12 cellular contexts compared by ENCODE assay signal in the genomic region with DNA sequence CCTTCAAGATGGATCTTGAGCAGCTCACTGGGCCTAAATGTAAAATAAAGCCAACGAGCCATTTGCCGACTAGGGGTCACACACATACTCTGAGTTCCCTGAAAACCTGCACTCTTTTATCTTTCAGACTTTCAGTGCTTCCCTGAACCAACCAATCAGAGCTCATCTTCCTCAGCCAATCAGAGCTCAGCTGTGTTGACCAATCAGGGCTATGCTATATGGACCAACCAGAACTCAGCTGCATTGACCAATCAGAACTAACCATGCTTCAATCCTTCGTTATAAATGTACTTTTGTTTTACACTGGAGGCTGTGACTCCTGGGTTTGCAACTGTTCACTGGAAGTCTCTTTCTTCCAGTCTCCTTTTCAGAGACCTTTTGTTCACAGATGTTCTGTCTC. TPM values are rescaled to one million over a fixed set of nuclear protein-coding genes. Genes with fewer than 3 reads are reported as not detected.
DNase-seq lines count a peak whose midpoint lies in the region; ATAC-seq and TF ChIP-seq lines count a peak whose summit lies in the region.
"Had no signal": no experiment of that assay in that cellular context is flagged by ENCODE, and none has a peak within 500 bp of the region (broad histone marks: within the 10 kb centered on the region; RNA-seq: fewer than 3 reads in every experiment).

No MANE protein-coding gene starts in this region.

- no peak overlapping the region for H3K4me3 Mint-ChIP-seq in naive B cell

- DNase-seq in NCI-H2171 treated with DMSO at 0.1 percent for 48 hours (lab: John Stamatoyannopoulos, UW), result peak; percentile 4
- no peak for DNase-seq in NCI-H2171 (lab: John Stamatoyannopoulos, UW)
- peak; percentile 23 for DNase-seq in NB4 (ENCODE audit: low read depth)
- peak; percentile 4 for DNase-seq in astrocyte of the spinal cord (ENCODE audit: low read depth, low spot score)
- no peak for DNase-seq in naive B cell
- DNase-seq in activated CD8-positive, alpha-beta memory T cell treated with anti-CD3 and anti-CD28 coated beads, Interleukin-2, amount 50 U/mL, for 4 hours, result no peak
- DNase-seq: NCI-H510A treated with DMSO at 0.1 percent for 48 hours, upper lobe of left lung had no signal

- peaks cover 0 to 4% (median 0%) of the 10 kb centered on the region in 7 donors for H3K9me3 Mint-ChIP-seq in naive B cell

- TF ChIP-seq POLR2A in NB4 (IDR thresholded peaks at IDR 0.05; ENCODE audit: extremely low read depth, insufficient read length), result no peak

- H3K27me3 Mint-ChIP-seq in naive B cell, result peaks cover 0 to 10% (median 0%) of the 10 kb centered on the region in 3 donors

- ATAC-seq in naive B cell (ENCODE audit: low read depth in 2 of 2), result peak; percentile 30 to 40
- no peak for ATAC-seq in GM19455 (IDR thresholded peaks at IDR 0.05; ENCODE audit: unreplicated experiment)
- no peak for ATAC-seq in HG02884 (IDR thresholded peaks at IDR 0.05; ENCODE audit: unreplicated experiment)

- TF ChIP-seq CTCF in NB4 (IDR thresholded peaks at IDR 0.05; ENCODE audit: low read depth, low read length) (no peak), astrocyte of the spinal cord (IDR thresholded peaks at IDR 0.05; ENCODE audit: low read depth, low read length) (no peak)

- H3K4me1 Mint-ChIP-seq in naive B cell, result peaks cover 23 to 30% (median 24%) of the 10 kb centered on the region in 3 donors

- no peak overlapping the region for H3K4me3 ChIP-seq in NB4 (ENCODE audit: low read depth, low read length)
- H3K4me3 ChIP-seq in astrocyte of the spinal cord (ENCODE audit: low read depth, low read length), result no peak overlapping the region
- H3K4me3 ChIP-seq: breast epithelium, lung, upper lobe of left lung had no signal

- no peaks in the 10 kb centered on the region for H3K36me3 Mint-ChIP-seq in naive B cell

- in situ Hi-C loops in astrocyte of the spinal cord (cut with HindIII; ENCODE audit: low sequenced_read_pairs), result no loop called here

- H3K27ac Mint-ChIP-seq in naive B cell, result peak overlapping the region in 1 of 6 donors; percentile 80

RNA-seq across cellular contexts. Expression of a gene that starts 19.3 kb away (rescaled TPM):
- 10 to 100 TPM; 11.1 to 14.7 (median 12.9) TPM for polyA plus RNA-seq in naive B cell (ENCODE audit: low read depth in 6 of 6)

RNA-seq across cellular contexts. Expression of a gene that starts 25.2 kb away (rescaled TPM):
- 10 to 100 TPM; 14.1 to 30.6 (median 23.5) TPM for polyA plus RNA-seq in naive B cell (ENCODE audit: low read depth in 6 of 6)

RNA-seq across cellular contexts. Expression of a gene that starts 28.8 kb away (rescaled TPM):
- polyA plus RNA-seq in naive B cell (ENCODE audit: low read depth in 6 of 6), result 10 to 100 TPM in 5 of 6 donors, 1 to 10 TPM in 1; 8.5 to 14.4 (median 12.5) TPM

Comparison
In these comparisons a context has a peak if more than half of its experiments do, and no peak if none do; other contexts are left out.
1. DNase-seq: peak in NCI-H2171 treated with DMSO at 0.1 percent for 48 hours (single experiment), NB4 (single experiment) and astrocyte of the spinal cord (single experiment); none in NCI-H2171 (single experiment), naive B cell (single experiment) and activated CD8-positive, alpha-beta memory T cell treated with anti-CD3 and anti-CD28 coated beads, Interleukin-2, amount 50 U/mL, for 4 hours (single experiment).
2. ATAC-seq: peak in naive B cell (2 of 2); none in GM19455 (single experiment) and HG02884 (single experiment).